1 cellular context compared by ENCODE assay signal in the genomic region with DNA sequence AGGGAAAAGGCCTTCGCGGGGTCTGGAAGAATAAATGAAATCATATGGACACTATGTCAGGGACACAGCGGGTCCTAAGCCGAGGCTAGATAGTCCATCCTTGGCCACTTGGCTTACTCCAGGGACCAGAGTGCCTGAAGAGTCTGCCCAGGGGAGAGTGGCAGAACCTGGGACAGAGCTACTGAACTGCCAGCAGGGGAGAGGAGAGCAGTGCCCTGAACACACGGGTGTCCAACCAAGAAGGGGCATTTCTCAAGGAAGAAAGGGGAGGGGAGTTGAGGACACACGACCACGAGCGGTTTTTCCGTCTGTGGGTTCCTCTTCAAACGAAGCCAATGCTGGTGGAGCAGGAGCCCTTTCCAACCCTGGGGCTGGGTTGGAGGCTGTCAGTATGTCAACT.
TF ChIP-seq lines count a peak whose summit lies in the region.

No MANE protein-coding gene starts in this region.

TF ChIP-seq in HEK293, 187 proteins besides CTCF, POLR2A, EP300 and RAD21 (continued from another document):
- TF ChIP-seq, protein P1, sequence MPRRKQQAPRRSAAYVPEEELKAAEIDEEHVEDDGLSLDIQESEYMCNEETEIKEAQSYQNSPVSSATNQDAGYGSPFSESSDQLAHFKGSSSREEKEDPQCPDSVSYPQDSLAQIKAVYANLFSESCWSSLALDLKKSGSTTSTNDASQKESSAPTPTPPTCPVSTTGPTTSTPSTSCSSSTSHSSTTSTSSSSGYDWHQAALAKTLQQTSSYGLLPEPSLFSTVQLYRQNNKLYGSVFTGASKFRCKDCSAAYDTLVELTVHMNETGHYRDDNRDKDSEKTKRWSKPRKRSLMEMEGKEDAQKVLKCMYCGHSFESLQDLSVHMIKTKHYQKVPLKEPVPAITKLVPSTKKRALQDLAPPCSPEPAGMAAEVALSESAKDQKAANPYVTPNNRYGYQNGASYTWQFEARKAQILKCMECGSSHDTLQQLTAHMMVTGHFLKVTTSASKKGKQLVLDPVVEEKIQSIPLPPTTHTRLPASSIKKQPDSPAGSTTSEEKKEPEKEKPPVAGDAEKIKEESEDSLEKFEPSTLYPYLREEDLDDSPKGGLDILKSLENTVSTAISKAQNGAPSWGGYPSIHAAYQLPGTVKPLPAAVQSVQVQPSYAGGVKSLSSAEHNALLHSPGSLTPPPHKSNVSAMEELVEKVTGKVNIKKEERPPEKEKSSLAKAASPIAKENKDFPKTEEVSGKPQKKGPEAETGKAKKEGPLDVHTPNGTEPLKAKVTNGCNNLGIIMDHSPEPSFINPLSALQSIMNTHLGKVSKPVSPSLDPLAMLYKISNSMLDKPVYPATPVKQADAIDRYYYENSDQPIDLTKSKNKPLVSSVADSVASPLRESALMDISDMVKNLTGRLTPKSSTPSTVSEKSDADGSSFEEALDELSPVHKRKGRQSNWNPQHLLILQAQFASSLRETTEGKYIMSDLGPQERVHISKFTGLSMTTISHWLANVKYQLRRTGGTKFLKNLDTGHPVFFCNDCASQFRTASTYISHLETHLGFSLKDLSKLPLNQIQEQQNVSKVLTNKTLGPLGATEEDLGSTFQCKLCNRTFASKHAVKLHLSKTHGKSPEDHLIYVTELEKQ (tag by site-specific recombination; IDR thresholded peaks at IDR 0.05; ENCODE audit: borderline replicate concordance): no peak
TF ChIP-seq in HEK293: peak in this region for 1.
